ENCODE assay signal across 24 cellular contexts in the genomic region with DNA sequence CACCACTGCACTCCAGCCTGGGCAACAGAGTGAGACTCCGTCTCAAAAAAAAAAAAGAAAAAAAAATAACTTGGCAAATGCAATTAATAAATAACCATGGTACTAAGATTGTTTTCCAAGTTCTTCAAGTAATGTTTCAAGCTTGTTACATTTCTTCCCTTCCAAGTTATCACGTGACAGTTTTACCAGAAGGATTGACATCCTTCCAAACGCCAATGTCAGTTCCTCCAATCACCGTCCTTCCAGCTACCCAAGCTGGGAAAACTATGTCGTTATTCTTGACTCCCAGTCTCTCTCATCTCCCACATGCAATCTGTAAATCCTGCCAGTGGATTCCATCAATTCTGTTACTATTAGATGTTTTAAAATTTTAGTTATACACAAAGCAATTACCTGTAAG. TPM values are rescaled to one million over a fixed set of nuclear protein-coding genes. Genes with fewer than 3 reads are reported as not detected.
DNase-seq lines count a peak whose midpoint lies in the region; ATAC-seq and TF ChIP-seq lines count a peak whose summit lies in the region.
"Had no signal": no experiment of that assay in that cellular context is flagged by ENCODE, and none has a peak within 500 bp of the region (broad histone marks: within the 10 kb centered on the region; RNA-seq: fewer than 3 reads in every experiment).

No MANE protein-coding gene starts in this region.

- H3K27ac Mint-ChIP-seq in CD14-positive monocyte (peak overlapping the region in 5 of 7 donors; percentile 73 to 91 (median 86)), brain (peak overlapping the region in 4 of 5 experiments; percentile 46 to 99 (median 75))
- H3K27ac Mint-ChIP-seq: activated CD4-positive, alpha-beta T cell treated with anti-CD3 and anti-CD28 coated beads, Interleukin-2, amount 10 ng/mL, durations not matched to agents 24 days and 14 days; activated CD8-positive, alpha-beta memory T cell treated with anti-CD3 and anti-CD28 coated beads, Interleukin-2, amount 10 ng/mL, durations not matched to agents 7 days and 5 days; activated T-helper 1 cell treated with anti-CD3 and anti-CD28 coated beads, Interleukin-12 subunit alpha, Interleukin-12 subunit beta, Interleukin-2, Interleukin-4 antibody, amounts not matched to agents 30 ng/mL and 10 ng/mL and 1 ng/mL, durations not matched to agents 14 hours and 24 hours and 36 hours; T-helper 17 cell had no signal

- peak overlapping the region; percentile 77 for H3K27ac ChIP-seq in suprapubic skin
- H3K27ac ChIP-seq: parathyroid adenoma had no signal

- no peaks in the 10 kb centered on the region for H3K9me3 ChIP-seq in suprapubic skin

- intact Hi-C loops in CD14-positive monocyte (cut with micrococcal nuclease) = loop anchor here in 1 of 2 donors (10.0 kb wide), 1 partner anchor 81 kb away; a partner anchor contains a TSS

- H3K27me3 Mint-ChIP-seq in CD14-positive monocyte (ENCODE audit: low read depth in 3 of 3) (no peaks in the 10 kb centered on the region), brain (peaks cover 11% of the 10 kb centered on the region)
- H3K27me3 Mint-ChIP-seq: activated CD4-positive, alpha-beta T cell treated with anti-CD3 and anti-CD28 coated beads, Interleukin-2, amount 10 ng/mL, durations not matched to agents 24 days and 14 days; activated CD8-positive, alpha-beta memory T cell treated with anti-CD3 and anti-CD28 coated beads, Interleukin-2, amount 10 ng/mL, durations not matched to agents 7 days and 5 days; CD4-positive, CD25-positive, alpha-beta regulatory T cell; naive thymus-derived CD4-positive, alpha-beta T cell; T-helper 17 cell had no signal

- no peak overlapping the region for H3K4me3 Mint-ChIP-seq in CD14-positive monocyte
- peak overlapping the region in 2 of 5 experiments; percentile 1 to 5 for H3K4me3 Mint-ChIP-seq in brain
- H3K4me3 Mint-ChIP-seq: activated CD4-positive, alpha-beta T cell treated with anti-CD3 and anti-CD28 coated beads, Interleukin-2, amount 10 ng/mL, durations not matched to agents 24 days and 14 days; activated CD8-positive, alpha-beta memory T cell treated with anti-CD3 and anti-CD28 coated beads, Interleukin-2, amount 10 ng/mL, durations not matched to agents 7 days and 5 days; activated T-helper 1 cell treated with anti-CD3 and anti-CD28 coated beads, Interleukin-12 subunit alpha, Interleukin-12 subunit beta, Interleukin-2, Interleukin-4 antibody, amounts not matched to agents 30 ng/mL and 10 ng/mL and 1 ng/mL, durations not matched to agents 14 hours and 24 hours and 36 hours; mesothelial cell of epicardium; naive thymus-derived CD4-positive, alpha-beta T cell; T-helper 17 cell had no signal

- H3K36me3 ChIP-seq in suprapubic skin = peaks cover 3% of the 10 kb centered on the region

- TF ChIP-seq EP300 in suprapubic skin (IDR thresholded peaks at IDR 0.05) = no peak

- H3K4me1 ChIP-seq in suprapubic skin = peaks cover 41% of the 10 kb centered on the region

- H3K27me3 ChIP-seq in suprapubic skin = no peaks in the 10 kb centered on the region
- H3K27me3 ChIP-seq: dorsolateral prefrontal cortex had no signal

- H3K36me3 Mint-ChIP-seq in CD14-positive monocyte = peaks cover 8 to 15% of the 10 kb centered on the region in 2 donors
- H3K36me3 Mint-ChIP-seq in brain = peaks cover 4% of the 10 kb centered on the region

- H3K4me1 Mint-ChIP-seq in CD14-positive monocyte (peaks cover 40% of the 10 kb centered on the region), brain (peaks cover 28% of the 10 kb centered on the region)

- H3K4me3 ChIP-seq in suprapubic skin = no peak overlapping the region
- H3K4me3 ChIP-seq: dorsolateral prefrontal cortex had no signal

- no peak for ATAC-seq in HG03432 (IDR thresholded peaks at IDR 0.05; ENCODE audit: unreplicated experiment)
- ATAC-seq: activated CD8-positive, alpha-beta memory T cell treated with anti-CD3 and anti-CD28 coated beads, Interleukin-2, amount 10 ng/mL, durations not matched to agents 7 days and 5 days; left lobe of liver; naive thymus-derived CD4-positive, alpha-beta T cell; T-helper 17 cell had no signal

- H3K9me3 Mint-ChIP-seq in CD14-positive monocyte = peaks cover 0 to 3% (median 0%) of the 10 kb centered on the region in 7 donors
- H3K9me3 Mint-ChIP-seq in brain = peaks cover 0 to 6% (median 0%) of the 10 kb centered on the region in 5 experiments
- H3K9me3 Mint-ChIP-seq: activated CD4-positive, alpha-beta T cell treated with anti-CD3 and anti-CD28 coated beads, Interleukin-2, amount 10 ng/mL, durations not matched to agents 24 days and 14 days; activated T-helper 1 cell treated with anti-CD3 and anti-CD28 coated beads, Interleukin-12 subunit alpha, Interleukin-12 subunit beta, Interleukin-2, Interleukin-4 antibody, amounts not matched to agents 30 ng/mL and 10 ng/mL and 1 ng/mL, durations not matched to agents 14 hours and 24 hours and 36 hours; CD4-positive, CD25-positive, alpha-beta regulatory T cell; mesothelial cell of epicardium had no signal

- DNase-seq in CD14-positive monocyte (ENCODE audit: low spot score) = no peak
- peak; percentile 48 for DNase-seq in medulla oblongata (ENCODE audit: extremely low spot score)
- no peak for DNase-seq in suprapubic skin (ENCODE audit: low spot score in 2 of 2)
- no peak for DNase-seq in activated CD4-positive, alpha-beta T cell treated with anti-CD3 and anti-CD28 coated beads, Interleukin-2, amount 50 U/mL, for 4 hours
- DNase-seq in retina = no peak
- DNase-seq: activated CD4-positive, alpha-beta T cell treated with anti-CD3 and anti-CD28 coated beads, Interleukin-2, amount 10 ng/mL, durations not matched to agents 24 days and 14 days; activated CD8-positive, alpha-beta memory T cell treated with anti-CD3 and anti-CD28 coated beads, Interleukin-2, amount 10 ng/mL, durations not matched to agents 7 days and 5 days; activated naive CD4-positive, alpha-beta T cell treated with anti-CD3 and anti-CD28 coated beads, Interleukin-2, amount 50 U/mL, for 16 hours; CD4-positive, CD25-positive, alpha-beta regulatory T cell; dorsolateral prefrontal cortex; IMR-90; naive thymus-derived CD4-positive, alpha-beta T cell; NCI-H1105 treated with DMSO at 0.1 percent for 48 hours; NCI-H2029 treated with DMSO at 0.1 percent for 48 hours; NCI-H2227 treated with DMSO at 0.1 percent for 48 hours; NCI-H748 treated with DMSO at 0.1 percent for 48 hours; stimulated activated CD4-positive, alpha-beta T cell treated with anti-CD3 and anti-CD28 coated beads, Interleukin-1b, Interleukin-23, amount 100 ng/mL, for 48 hours; T-helper 17 cell had no signal

- no peak for TF ChIP-seq CTCF in CD14-positive monocyte (IDR thresholded peaks at IDR 0.05)
- TF ChIP-seq CTCF in brain (conservative IDR thresholded peaks at IDR 0.05) = no peak
- TF ChIP-seq CTCF in suprapubic skin (IDR thresholded peaks at IDR 0.05) = no peak

- TF ChIP-seq POLR2A in suprapubic skin (IDR thresholded peaks at IDR 0.05) = no peak

- 18% methylated on average over 5 of the region's 5 CpGs for WGBS in suprapubic skin

RNA-seq across cellular contexts. Expression of a gene that starts 3.9 kb away (rescaled TPM):
- 10 to 100 TPM; 18.8 to 26.5 TPM for polyA plus RNA-seq in CD14-positive monocyte
- 22.2 TPM for polyA plus RNA-seq in brain (ENCODE audit: insufficient read depth, low read depth, low replicate concordance)
- 10 to 100 TPM; 44.0 to 60.9 (median 53.1) TPM for total RNA-seq in suprapubic skin

RNA-seq across cellular contexts. Expression of a gene that starts 44.9 kb away (rescaled TPM):
- under 1 TPM; 0.10 to 0.20 TPM for polyA plus RNA-seq in CD14-positive monocyte
- polyA plus RNA-seq in brain (ENCODE audit: insufficient read depth, low read depth, low replicate concordance) = 16.5 TPM
- total RNA-seq in suprapubic skin = 1 to 10 TPM; 7.5 to 9.7 (median 9.0) TPM

RNA-seq across cellular contexts. Expression of a gene that starts 53.8 kb away (rescaled TPM):
- polyA plus RNA-seq in CD14-positive monocyte = 10 to 100 TPM; 35.8 to 46.2 TPM
- 2.3 TPM for polyA plus RNA-seq in brain (ENCODE audit: insufficient read depth, low read depth, low replicate concordance)
- total RNA-seq in suprapubic skin = 10 to 100 TPM; 25.9 to 34.4 (median 28.7) TPM

RNA-seq across cellular contexts. Expression of a gene that starts 53.9 kb away (rescaled TPM):
- polyA plus RNA-seq in CD14-positive monocyte (1 to 10 TPM; 3.2 to 5.2 TPM), brain (ENCODE audit: insufficient read depth, low read depth, low replicate concordance) (1.5 TPM)
- 100 to 1,000 TPM in 1 of 4 donors, 10 to 100 TPM in 3; 45.0 to 134 (median 58.8) TPM for total RNA-seq in suprapubic skin

RNA-seq across cellular contexts. Expression of a gene that starts 58.7 kb away (rescaled TPM):
- not detected for polyA plus RNA-seq in CD14-positive monocyte
- 6.4 TPM for polyA plus RNA-seq in brain (ENCODE audit: insufficient read depth, low read depth, low replicate concordance)
- 100 to 1,000 TPM in 2 of 4 donors, 10 to 100 TPM in 2; 56.5 to 351 (median 102) TPM for total RNA-seq in suprapubic skin
- polyA plus RNA-seq: CD4-positive, CD25-positive, alpha-beta regulatory T cell; naive thymus-derived CD4-positive, alpha-beta T cell had no signal

Comparison
In these comparisons a context has a peak if more than half of its experiments do, and no peak if none do; other contexts are left out.
1. RNA of a gene that starts 44.9 kb away (polyA plus RNA-seq): 16.5 TPM in brain (single experiment); 0.10 to 0.20 TPM in CD14-positive monocyte; every median in the first group is over 10 times any median in the second.
2. RNA of a gene that starts 53.8 kb away (polyA plus RNA-seq): 35.8 to 46.2 TPM in CD14-positive monocyte; 2.3 TPM in brain (single experiment); every median in the first group is over 10 times any median in the second.